17 cellular contexts compared by ENCODE assay signal in the genomic region with DNA sequence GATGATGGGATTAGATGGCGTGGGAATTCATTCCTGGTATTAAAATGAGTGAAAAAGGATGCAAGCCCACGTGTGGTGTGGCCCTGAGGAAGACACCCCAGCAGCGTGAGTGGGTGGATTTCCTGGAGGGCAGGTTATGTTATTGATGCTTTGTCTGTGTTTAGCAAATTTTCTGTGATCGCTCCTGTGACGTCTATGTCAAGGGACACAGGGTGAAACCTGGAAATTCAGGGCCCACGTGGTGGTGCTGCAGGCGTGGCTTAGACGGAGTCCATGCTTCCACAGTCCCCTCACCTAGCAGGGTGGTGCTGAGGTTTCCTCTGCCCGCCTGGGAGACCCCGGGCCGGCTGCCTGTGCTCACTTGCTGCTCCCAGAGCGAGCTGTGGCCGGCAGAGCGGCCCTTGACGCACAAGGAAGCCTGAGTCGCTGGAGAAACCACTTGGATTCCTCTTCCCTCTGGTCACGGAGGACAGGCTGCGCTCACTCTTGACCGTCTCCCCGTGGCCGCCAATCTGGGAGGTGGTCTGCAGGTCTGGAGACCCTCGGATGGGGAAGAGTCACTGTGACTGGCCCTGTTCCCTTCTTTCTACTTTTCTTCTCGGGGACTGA. TPM values are rescaled to one million over a fixed set of nuclear protein-coding genes. Genes with fewer than 3 reads are reported as not detected.
DNase-seq lines count a peak whose midpoint lies in the region; ATAC-seq and TF ChIP-seq lines count a peak whose summit lies in the region.
"Had no signal": no experiment of that assay in that cellular context is flagged by ENCODE, and none has a peak within 500 bp of the region (broad histone marks: within the 10 kb centered on the region; RNA-seq: fewer than 3 reads in every experiment).

No MANE protein-coding gene starts in this region.

- TF ChIP-seq CTCF in left ventricle myocardium inferior (IDR thresholded peaks at IDR 0.05; ENCODE audit: borderline replicate concordance) (no peak), MCF 10A (IDR thresholded peaks at IDR 0.05; ENCODE audit: unreplicated experiment) (no peak), transverse colon (IDR thresholded peaks at IDR 0.05) (no peak)

- no TSS peak for BruUV-seq in MCF 10A (replicated peaks; lab: Mats Ljungman, UMichigan)

- peaks cover 56% of the 10 kb centered on the region for H3K4me1 ChIP-seq in left ventricle myocardium inferior
- no peaks in the 10 kb centered on the region for H3K4me1 ChIP-seq in naive thymus-derived CD4-positive, alpha-beta T cell (ENCODE audit: control insufficient read depth in 2 of 2, insufficient read depth in 2 of 2, low read length in 2 of 2)
- H3K4me1 ChIP-seq in transverse colon: peaks cover 4 to 43% (median 29%) of the 10 kb centered on the region in 4 donors
- H3K4me1 ChIP-seq in aorta (ENCODE audit: control insufficient read depth in 1 of 2, insufficient read depth in 2 of 2, low read length in 2 of 2): no peaks in the 10 kb centered on the region

- H3K9me3 ChIP-seq in left ventricle myocardium inferior (replicated peaks): no peaks in the 10 kb centered on the region
- no peaks in the 10 kb centered on the region for H3K9me3 ChIP-seq in naive thymus-derived CD4-positive, alpha-beta T cell (ENCODE audit: control insufficient read depth in 2 of 3, low read length in 3 of 3)
- H3K9me3 ChIP-seq in transverse colon: no peaks in the 10 kb centered on the region
- H3K9me3 ChIP-seq in aorta (ENCODE audit: control insufficient read depth, low read length): no peaks in the 10 kb centered on the region
- H3K9me3 ChIP-seq: HAP-1, left lung, SK-N-SH had no signal

- 80 to 83% methylated on average over 3 to 23 of the region's 23 CpGs for WGBS in transverse colon (ENCODE audit: low coverage in 1 of 2), 2 donors
- 91% methylated on average over 23 of the region's 23 CpGs for WGBS in aorta, 2 donors

- DNase-seq in left ventricle myocardium inferior (no peak), Right ventricle myocardium inferior (ENCODE audit: missing footprints) (no peak), MCF 10A (ENCODE audit: unreplicated experiment) (no peak), transverse colon (no peak), aorta (no peak)
- peak in 3 of 9 donors; percentile 26 to 32 (median 27) for DNase-seq in naive thymus-derived CD4-positive, alpha-beta T cell
- DNase-seq: brain microvascular endothelial cell; left lung; NCI-H526 treated with DMSO at 0.1 percent for 48 hours; nephron progenitor cell; PC-3; retina; stimulated activated CD8-positive, alpha-beta memory T cell treated with anti-CD3 and anti-CD28 coated beads, Interleukin-4, amount 100 ng/mL, for 48 hours had no signal

- TF ChIP-seq POLR2A in transverse colon (IDR thresholded peaks at IDR 0.05): no peak

- H3K36me3 Mint-ChIP-seq in MCF 10A (ENCODE audit: insufficient read depth, unreplicated experiment): peaks cover 67% of the 10 kb centered on the region
- H3K36me3 Mint-ChIP-seq in naive thymus-derived CD4-positive, alpha-beta T cell: peaks cover 0 to 3% (median 0%) of the 10 kb centered on the region in 5 donors

- H3K4me3 Mint-ChIP-seq in MCF 10A (ENCODE audit: unreplicated experiment): peak overlapping the region; percentile 67
- no peak overlapping the region for H3K4me3 Mint-ChIP-seq in naive thymus-derived CD4-positive, alpha-beta T cell
- H3K4me3 Mint-ChIP-seq: nephron progenitor cell had no signal

- CTCF ChIA-PET in MCF 10A (lab: Yijun Ruan, JAX): interaction anchor here (0.6 to 1.6 kb wide), 3 partner anchors 35 to 94 kb away, joined by 3 to 5 read pairs (median 3); no protein-coding TSS in a partner anchor
- CTCF ChIA-PET in naive thymus-derived CD4-positive, alpha-beta T cell (lab: Charles Lee): no interaction called here

- H3K27me3 ChIP-seq in left ventricle myocardium inferior (ENCODE audit: low read depth) (no peaks in the 10 kb centered on the region), transverse colon (no peaks in the 10 kb centered on the region), aorta (ENCODE audit: control insufficient read depth in 1 of 2, insufficient read depth in 2 of 2, low read length in 1 of 2) (no peaks in the 10 kb centered on the region)
- no peaks in the 10 kb centered on the region for H3K27me3 ChIP-seq in naive thymus-derived CD4-positive, alpha-beta T cell (ENCODE audit: control insufficient read depth in 2 of 2, insufficient read depth in 2 of 2, low read length in 2 of 2)
- H3K27me3 ChIP-seq: brain microvascular endothelial cell, left lung had no signal

- H3K27ac Mint-ChIP-seq in MCF 10A (ENCODE audit: low read depth, unreplicated experiment): peak overlapping the region; percentile 94
- peak overlapping the region in 4 of 9 donors; percentile 28 to 84 (median 34) for H3K27ac Mint-ChIP-seq in naive thymus-derived CD4-positive, alpha-beta T cell

- H3K36me3 ChIP-seq in left ventricle myocardium inferior (peaks cover 18% of the 10 kb centered on the region), transverse colon (no peaks in the 10 kb centered on the region), aorta (ENCODE audit: control insufficient read depth in 1 of 2, insufficient read depth in 2 of 2, low read length in 1 of 2) (no peaks in the 10 kb centered on the region)
- no peaks in the 10 kb centered on the region for H3K36me3 ChIP-seq in naive thymus-derived CD4-positive, alpha-beta T cell (ENCODE audit: control insufficient read depth in 2 of 3, insufficient read depth in 3 of 3, low read length in 3 of 3)

- ATAC-seq in Right ventricle myocardium inferior (no peak), aorta (ENCODE audit: low FRiP score) (no peak), GM19035 (IDR thresholded peaks at IDR 0.05; ENCODE audit: unreplicated experiment) (no peak), GM18519 (IDR thresholded peaks at IDR 0.05; ENCODE audit: low FRiP score, unreplicated experiment) (no peak)
- ATAC-seq in naive thymus-derived CD4-positive, alpha-beta T cell: peak; percentile 45
- ATAC-seq: PC-3 had no signal

- H3K4me3 ChIP-seq in left ventricle myocardium inferior (peak overlapping the region; percentile 24), transverse colon (no peak overlapping the region), aorta (ENCODE audit: low read length in 2 of 2) (no peak overlapping the region)
- H3K4me3 ChIP-seq in naive thymus-derived CD4-positive, alpha-beta T cell (ENCODE audit: low read length): no peak overlapping the region
- H3K4me3 ChIP-seq: HAP-1, left lung had no signal

- intact Hi-C loops in left ventricle myocardium inferior (cut with micrococcal nuclease) (no loop called here), Right ventricle myocardium inferior (cut with DNase I) (no loop called here), MCF 10A (cut with micrococcal nuclease) (no loop called here), transverse colon (cut with DNase I; ENCODE audit: low total_unique reads) (no loop called here), aorta (cut with DNase I) (no loop called here)
- intact Hi-C loops in naive thymus-derived CD4-positive, alpha-beta T cell (cut with micrococcal nuclease): loop anchor here in 1 of 2 donors (5.0 kb wide), 1 partner anchor 34 kb away; no protein-coding TSS in a partner anchor

- TF ChIP-seq EP300 in transverse colon (IDR thresholded peaks at IDR 0.05; ENCODE audit: low read depth): no peak

- POLR2A ChIA-PET in MCF 10A (lab: Yijun Ruan, JAX): interaction anchor here (0.8 to 3.2 kb wide), 7 partner anchors 14 to 62 kb away, joined by 3 to 34 read pairs (median 8); a partner anchor contains a TSS
- POLR2A ChIA-PET in naive thymus-derived CD4-positive, alpha-beta T cell (lab: Charles Lee): no interaction called here

- H3K27ac ChIP-seq in left ventricle myocardium inferior (replicated peaks): peak overlapping the region; percentile 96
- no peak overlapping the region for H3K27ac ChIP-seq in naive thymus-derived CD4-positive, alpha-beta T cell (ENCODE audit: low read depth, low read length)
- peak overlapping the region; percentile 74 to 82 (median 80) for H3K27ac ChIP-seq in transverse colon
- H3K27ac ChIP-seq in aorta (ENCODE audit: low read depth in 1 of 2, low read length in 2 of 2): no peak overlapping the region
- H3K27ac ChIP-seq: brain microvascular endothelial cell had no signal

- no peaks in the 10 kb centered on the region for H3K9me3 Mint-ChIP-seq in MCF 10A (ENCODE audit: unreplicated experiment)
- no peaks in the 10 kb centered on the region for H3K9me3 Mint-ChIP-seq in naive thymus-derived CD4-positive, alpha-beta T cell
- H3K9me3 Mint-ChIP-seq: nephron progenitor cell had no signal

- no peaks in the 10 kb centered on the region for H3K27me3 Mint-ChIP-seq in MCF 10A (ENCODE audit: insufficient read depth, unreplicated experiment)
- no peaks in the 10 kb centered on the region for H3K27me3 Mint-ChIP-seq in naive thymus-derived CD4-positive, alpha-beta T cell

- in situ Hi-C loops in transverse colon (cut with MboI; ENCODE audit: low pct_ligation_motif_present in 1 of 4, low pct_unique_long_range_greater_than_20kb in 1 of 4, low sequenced_read_pairs in 3 of 4): no loop called here

- H3K4me1 Mint-ChIP-seq in MCF 10A (ENCODE audit: insufficient read depth, unreplicated experiment): peaks cover 22% of the 10 kb centered on the region
- H3K4me1 Mint-ChIP-seq in naive thymus-derived CD4-positive, alpha-beta T cell: peaks cover 0 to 5% (median 2%) of the 10 kb centered on the region in 7 donors

RNA-seq across cellular contexts. Expression of a gene that starts 23.4 kb away (rescaled TPM):
- total RNA-seq in left ventricle myocardium inferior (27.9 TPM), Right ventricle myocardium inferior (32.1 TPM), MCF 10A (2022) (46.4 and 67.0 TPM in 2 replicates), transverse colon (10 to 100 TPM; 11.7 to 62.1 (median 39.6) TPM), aorta (10 to 100 TPM; 19.2 to 23.7 TPM)
- 10 to 100 TPM in 3 of 5 experiments, 1 to 10 TPM in 2; 7.3 to 13.7 (median 12.3) TPM for total RNA-seq in naive thymus-derived CD4-positive, alpha-beta T cell
- 1 to 10 TPM; 3.2 to 4.9 TPM for polyA plus RNA-seq in naive thymus-derived CD4-positive, alpha-beta T cell
- polyA plus RNA-seq in aorta: 1 to 10 TPM; 1.7 to 9.5 TPM

Comparison
In these comparisons a context has a peak if more than half of its experiments do, and no peak if none do; other contexts are left out.
1. H3K27ac ChIP-seq: peak in left ventricle myocardium inferior (single experiment) and transverse colon (4 of 4); none in naive thymus-derived CD4-positive, alpha-beta T cell (single experiment) and aorta (0 of 2).